Comparison of ENCODE assay signal across 31 cellular contexts in the genomic region with DNA sequence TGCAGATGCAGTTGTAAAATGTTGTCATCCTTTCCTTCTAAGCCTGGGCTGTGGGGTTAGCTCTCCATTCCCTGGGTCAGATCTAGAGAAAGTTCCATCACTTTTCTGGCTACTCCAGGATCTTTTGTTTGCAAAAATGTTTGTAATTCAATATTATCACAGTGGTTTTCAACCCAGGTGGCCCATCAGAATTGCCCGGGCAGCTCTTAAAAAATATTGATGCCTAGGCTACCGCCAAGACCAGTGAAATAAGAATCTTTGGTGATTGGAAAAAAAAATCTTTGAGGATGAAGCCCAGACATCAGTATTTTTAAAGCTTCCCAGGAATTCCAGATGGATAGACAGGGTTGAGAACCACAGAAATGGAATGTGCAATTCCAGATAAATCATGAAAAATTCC.
"Had no signal": no experiment of that assay in that cellular context is flagged by ENCODE, and none has a peak within 500 bp of the region (broad histone marks: within the 10 kb centered on the region; RNA-seq: fewer than 3 reads in every experiment).

No MANE protein-coding gene starts in this region.

- H3K27ac Mint-ChIP-seq: natural killer cell; neural progenitor cell; progenitor cell of endocrine pancreas; stimulated activated memory B cell treated with anti-CD40 and anti-IgM and Interleukin-4, amounts not matched to agents 10 μg/mL and 1 μg/mL and 100 μg/mL, for 72 hours; type B pancreatic cell had no signal

- DNase-seq: natural killer cell; occipital lobe; ovary; posterior cingulate gyrus; psoas muscle; right cardiac atrium; right lobe of liver; sigmoid colon; small intestine; spleen; stimulated activated CD4-positive, alpha-beta T cell treated with anti-CD3 and anti-CD28 coated beads, Interleukin-12 subunit alpha, Interleukin-12 subunit beta, amount 100 ng/mL, for 4 hours; stimulated activated CD4-positive, alpha-beta T cell treated with anti-CD3 and anti-CD28 coated beads, Interleukin-1b, Interleukin-23, amount 100 ng/mL, for 48 hours; stimulated activated CD4-positive, alpha-beta T cell treated with anti-CD3 and anti-CD28 coated beads, Interleukin-4, amount 100 ng/mL, for 1 hour; stimulated activated CD4-positive, alpha-beta T cell treated with anti-CD3 and anti-CD28 coated beads, Interleukin-4, amount 100 ng/mL, for 4 hours; stimulated activated CD8-positive, alpha-beta memory T cell treated with anti-CD3 and anti-CD28 coated beads, Interleukin-4, amount 100 ng/mL, for 48 hours; stimulated activated naive CD4-positive, alpha-beta T cell; stimulated activated naive CD8-positive, alpha-beta T cell treated with anti-CD3 and anti-CD28 coated beads, Interleukin-15, amount 100 ng/mL, for 72 hours; stimulated activated naive CD8-positive, alpha-beta T cell treated with anti-CD3 and anti-CD28 coated beads, Interleukin-15, Interleukin-2, amounts not matched to agents 100 U/mL and 50 U/mL, for 24 hours; substantia nigra; testis; tibial artery; transverse colon; upper lobe of right lung; uterus had no signal

- H3K36me3 ChIP-seq: neural progenitor cell, ovary, right lobe of liver, sigmoid colon, spleen, suprapubic skin, tibial artery, transverse colon, upper lobe of right lung, uterus had no signal

- H3K4me3 ChIP-seq: neural progenitor cell, ovary, psoas muscle, right lobe of liver, sigmoid colon, spleen, suprapubic skin, testis, tibial artery, transverse colon, upper lobe of right lung, uterus had no signal

- H3K4me2 ChIP-seq: neural progenitor cell had no signal

- H3K9me3 ChIP-seq: testis had no signal

- H3K9ac ChIP-seq: neural progenitor cell, parathyroid adenoma had no signal

- ATAC-seq: natural killer cell; psoas muscle; right cardiac atrium; right lobe of liver; stimulated activated memory B cell treated with anti-CD40 and anti-IgM and Interleukin-4, amounts not matched to agents 10 μg/mL and 1 μg/mL and 100 μg/mL, for 72 hours; stimulated activated naive CD8-positive, alpha-beta T cell treated with anti-CD3 and anti-CD28 coated beads, Interleukin-15, Interleukin-2, amounts not matched to agents 100 U/mL and 50 U/mL, for 24 hours; upper lobe of right lung had no signal

- H3K36me3 Mint-ChIP-seq: natural killer cell; neural progenitor cell; stimulated activated memory B cell treated with anti-CD40 and anti-IgM and Interleukin-4, amounts not matched to agents 10 μg/mL and 1 μg/mL and 100 μg/mL, for 72 hours; type B pancreatic cell had no signal

- H3K79me2 ChIP-seq: parathyroid adenoma had no signal

- H3K27ac ChIP-seq: neural progenitor cell, ovary, parathyroid adenoma, psoas muscle, right lobe of liver, spleen, suprapubic skin, testis, tibial artery, transverse colon, upper lobe of right lung had no signal

- H3K4me3 Mint-ChIP-seq: natural killer cell; nephron; neural progenitor cell; stimulated activated memory B cell treated with anti-CD40 and anti-IgM and Interleukin-4, amounts not matched to agents 10 μg/mL and 1 μg/mL and 100 μg/mL, for 72 hours; stimulated activated naive CD8-positive, alpha-beta T cell treated with anti-CD3 and anti-CD28 coated beads, Interleukin-15, amount 100 ng/mL, for 72 hours; type B pancreatic cell had no signal

- H3K4me1 ChIP-seq: neural progenitor cell, parathyroid adenoma, right lobe of liver, spleen, testis, upper lobe of right lung had no signal

- FAIRE-seq: small intestine had no signal

- H3K27me3 ChIP-seq: neural progenitor cell, ovary, right lobe of liver, sigmoid colon, spleen, suprapubic skin, testis, tibial artery, transverse colon, upper lobe of right lung, uterus had no signal

- H3K4me1 Mint-ChIP-seq: natural killer cell had no signal

- H3K27me3 Mint-ChIP-seq: type B pancreatic cell had no signal

- H2AFZ ChIP-seq: neural progenitor cell, parathyroid adenoma had no signal
